ENCODE assay signal across 1 cellular context in the genomic region with DNA sequence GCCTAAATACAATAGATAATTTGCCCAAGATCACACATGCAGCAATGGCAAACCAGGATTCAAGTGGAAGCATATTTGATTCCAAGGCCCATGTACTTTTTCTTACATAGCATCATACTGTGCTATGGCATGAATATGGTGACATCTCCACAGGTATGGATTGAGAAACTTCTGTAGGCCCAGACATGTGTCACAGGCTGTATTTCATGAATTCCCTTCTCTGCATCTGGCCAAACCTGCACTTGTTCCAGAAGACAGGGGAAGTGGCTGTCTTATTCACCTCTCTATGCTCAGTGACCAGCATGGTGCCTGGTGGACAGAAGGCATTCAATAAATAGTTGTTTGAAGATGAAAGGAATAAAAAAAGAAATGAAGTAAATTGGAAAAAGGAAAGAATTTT.
TF ChIP-seq lines count a peak whose summit lies in the region.

No MANE protein-coding gene starts in this region.

TF ChIP-seq in WTC11, 78 proteins besides CTCF, POLR2A, EP300 and RAD21 (continued from another document):
- TF ChIP-seq, protein P1, sequence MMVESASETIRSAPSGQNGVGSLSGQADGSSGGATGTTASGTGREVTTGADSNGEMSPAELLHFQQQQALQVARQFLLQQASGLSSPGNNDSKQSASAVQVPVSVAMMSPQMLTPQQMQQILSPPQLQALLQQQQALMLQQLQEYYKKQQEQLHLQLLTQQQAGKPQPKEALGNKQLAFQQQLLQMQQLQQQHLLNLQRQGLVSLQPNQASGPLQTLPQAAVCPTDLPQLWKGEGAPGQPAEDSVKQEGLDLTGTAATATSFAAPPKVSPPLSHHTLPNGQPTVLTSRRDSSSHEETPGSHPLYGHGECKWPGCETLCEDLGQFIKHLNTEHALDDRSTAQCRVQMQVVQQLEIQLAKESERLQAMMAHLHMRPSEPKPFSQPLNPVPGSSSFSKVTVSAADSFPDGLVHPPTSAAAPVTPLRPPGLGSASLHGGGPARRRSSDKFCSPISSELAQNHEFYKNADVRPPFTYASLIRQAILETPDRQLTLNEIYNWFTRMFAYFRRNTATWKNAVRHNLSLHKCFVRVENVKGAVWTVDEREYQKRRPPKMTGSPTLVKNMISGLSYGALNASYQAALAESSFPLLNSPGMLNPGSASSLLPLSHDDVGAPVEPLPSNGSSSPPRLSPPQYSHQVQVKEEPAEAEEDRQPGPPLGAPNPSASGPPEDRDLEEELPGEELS (CRISPR knock-in tag; IDR thresholded peaks at IDR 0.05), result no peak
- TF ChIP-seq, protein P2, sequence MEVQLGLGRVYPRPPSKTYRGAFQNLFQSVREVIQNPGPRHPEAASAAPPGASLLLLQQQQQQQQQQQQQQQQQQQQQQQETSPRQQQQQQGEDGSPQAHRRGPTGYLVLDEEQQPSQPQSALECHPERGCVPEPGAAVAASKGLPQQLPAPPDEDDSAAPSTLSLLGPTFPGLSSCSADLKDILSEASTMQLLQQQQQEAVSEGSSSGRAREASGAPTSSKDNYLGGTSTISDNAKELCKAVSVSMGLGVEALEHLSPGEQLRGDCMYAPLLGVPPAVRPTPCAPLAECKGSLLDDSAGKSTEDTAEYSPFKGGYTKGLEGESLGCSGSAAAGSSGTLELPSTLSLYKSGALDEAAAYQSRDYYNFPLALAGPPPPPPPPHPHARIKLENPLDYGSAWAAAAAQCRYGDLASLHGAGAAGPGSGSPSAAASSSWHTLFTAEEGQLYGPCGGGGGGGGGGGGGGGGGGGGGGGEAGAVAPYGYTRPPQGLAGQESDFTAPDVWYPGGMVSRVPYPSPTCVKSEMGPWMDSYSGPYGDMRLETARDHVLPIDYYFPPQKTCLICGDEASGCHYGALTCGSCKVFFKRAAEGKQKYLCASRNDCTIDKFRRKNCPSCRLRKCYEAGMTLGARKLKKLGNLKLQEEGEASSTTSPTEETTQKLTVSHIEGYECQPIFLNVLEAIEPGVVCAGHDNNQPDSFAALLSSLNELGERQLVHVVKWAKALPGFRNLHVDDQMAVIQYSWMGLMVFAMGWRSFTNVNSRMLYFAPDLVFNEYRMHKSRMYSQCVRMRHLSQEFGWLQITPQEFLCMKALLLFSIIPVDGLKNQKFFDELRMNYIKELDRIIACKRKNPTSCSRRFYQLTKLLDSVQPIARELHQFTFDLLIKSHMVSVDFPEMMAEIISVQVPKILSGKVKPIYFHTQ (CRISPR knock-in tag; IDR thresholded peaks at IDR 0.05), result no peak
